12 cellular contexts compared by ENCODE assay signal in genomic region chr16:3645504-3646347, GRCh38. TPM values are rescaled to one million over a fixed set of nuclear protein-coding genes. Genes with fewer than 3 reads are reported as not detected.
DNase-seq lines count a peak whose midpoint lies in the region; TF ChIP-seq lines count a peak whose summit lies in the region.
"Had no signal": no experiment of that assay in that cellular context is flagged by ENCODE, and none has a peak within 500 bp of the region (broad histone marks: within the 10 kb centered on the region; RNA-seq: fewer than 3 reads in every experiment).

No MANE protein-coding gene starts in this region.

- H3K9me3 ChIP-seq in mesenchymal stem cell (ENCODE audit: control insufficient read depth, low read length) (no peaks in the 10 kb centered on the region), transverse colon (no peaks in the 10 kb centered on the region), Karpas-422 (ENCODE audit: low read length) (no peaks in the 10 kb centered on the region)
- H3K9me3 ChIP-seq in effector memory CD4-positive, alpha-beta T cell (ENCODE audit: control insufficient read depth, low read length): no peaks in the 10 kb centered on the region
- H3K9me3 ChIP-seq: ascending aorta had no signal

- H3K4me3 Mint-ChIP-seq in activated T-cell treated with anti-CD3 and anti-CD28 coated beads, Interleukin-2, amount 50 U/mL, for 24 hours: no peak overlapping the region

- H2BK15ac ChIP-seq in mesenchymal stem cell (ENCODE audit: low read depth, poor library complexity, severe bottlenecking): no peak overlapping the region

- peaks cover 8 to 22% of the 10 kb centered on the region in 2 experiments for H3K36me3 ChIP-seq in mesenchymal stem cell (ENCODE audit: control insufficient read depth in 1 of 2, insufficient read depth in 2 of 2, low read depth in 1 of 2, low read length in 2 of 2)
- H3K36me3 ChIP-seq in transverse colon: no peaks in the 10 kb centered on the region
- peaks cover 18% of the 10 kb centered on the region for H3K36me3 ChIP-seq in effector memory CD4-positive, alpha-beta T cell (ENCODE audit: control insufficient read depth, insufficient read depth, low read length)
- no peaks in the 10 kb centered on the region for H3K36me3 ChIP-seq in Karpas-422 (ENCODE audit: insufficient read depth, low read length)

- WGBS in mesenchymal stem cell: 72% methylated on average over 18 of the region's 19 CpGs
- 37 to 70% methylated on average over 2 to 19 of the region's 19 CpGs for WGBS in transverse colon (ENCODE audit: low coverage in 1 of 2), 2 donors

- H4K8ac ChIP-seq in mesenchymal stem cell (ENCODE audit: low read length): peak overlapping the region; percentile 46

- H3K4me1 ChIP-seq in mesenchymal stem cell (ENCODE audit: control insufficient read depth, insufficient read depth, low read depth, low read length): peaks cover 27% of the 10 kb centered on the region
- H3K4me1 ChIP-seq in transverse colon: peaks cover 3 to 25% (median 20%) of the 10 kb centered on the region in 4 donors
- no peaks in the 10 kb centered on the region for H3K4me1 ChIP-seq in effector memory CD4-positive, alpha-beta T cell (ENCODE audit: control insufficient read depth, insufficient read depth, low read length, poor library complexity, severe bottlenecking)
- peaks cover 10% of the 10 kb centered on the region for H3K4me1 ChIP-seq in Karpas-422 (ENCODE audit: low read length)
- H3K4me1 ChIP-seq: ascending aorta had no signal

- TF ChIP-seq EP300 in transverse colon (IDR thresholded peaks at IDR 0.05; ENCODE audit: low read depth): no peak

- no peak overlapping the region for H3K4ac ChIP-seq in mesenchymal stem cell (ENCODE audit: low read depth in 1 of 2, low read length in 2 of 2)

- H3K23ac ChIP-seq in mesenchymal stem cell (ENCODE audit: low read length in 2 of 2): no peak overlapping the region

- peak overlapping the region in 1 of 2 experiments; percentile 12 for H3K14ac ChIP-seq in mesenchymal stem cell (ENCODE audit: low read length in 2 of 2)

- peaks cover 21% of the 10 kb centered on the region for H3K36me3 Mint-ChIP-seq in activated T-cell treated with anti-CD3 and anti-CD28 coated beads, Interleukin-2, amount 50 U/mL, for 24 hours (ENCODE audit: low read depth)

- H3K4me1 Mint-ChIP-seq in activated T-cell treated with anti-CD3 and anti-CD28 coated beads, Interleukin-2, amount 50 U/mL, for 24 hours (ENCODE audit: low read depth): no peaks in the 10 kb centered on the region

- H3K79me2 ChIP-seq in Karpas-422 (ENCODE audit: low read length): no peaks in the 10 kb centered on the region

- intact Hi-C loops in transverse colon (cut with DNase I; ENCODE audit: low total_unique reads): no loop called here

- no peak overlapping the region for H2BK5ac ChIP-seq in mesenchymal stem cell (ENCODE audit: low read depth, low read length, poor library complexity, severe bottlenecking)

- no peak for TF ChIP-seq CTCF in transverse colon (IDR thresholded peaks at IDR 0.05)

- no peak overlapping the region for H2AK5ac ChIP-seq in mesenchymal stem cell (ENCODE audit: low read length, severe bottlenecking)

- TF ChIP-seq POLR2A in transverse colon (IDR thresholded peaks at IDR 0.05): no peak

- no peaks in the 10 kb centered on the region for H3K9me3 Mint-ChIP-seq in activated T-cell treated with anti-CD3 and anti-CD28 coated beads, Interleukin-2, amount 50 U/mL, for 24 hours

- H2BK120ac ChIP-seq in mesenchymal stem cell (ENCODE audit: low read depth, low read length): no peak overlapping the region

- no peaks in the 10 kb centered on the region for H4K20me1 ChIP-seq in Karpas-422 (ENCODE audit: insufficient read depth, low read depth, low read length)

- H3K27me3 ChIP-seq in mesenchymal stem cell (ENCODE audit: control insufficient read depth in 1 of 2, insufficient read depth in 1 of 2, low read length in 2 of 2): no peaks in the 10 kb centered on the region
- no peaks in the 10 kb centered on the region for H3K27me3 ChIP-seq in transverse colon
- no peaks in the 10 kb centered on the region for H3K27me3 ChIP-seq in effector memory CD4-positive, alpha-beta T cell (replicated peaks; ENCODE audit: control insufficient read depth, insufficient read depth, low read length, poor library complexity, severe bottlenecking)
- no peaks in the 10 kb centered on the region for H3K27me3 ChIP-seq in Karpas-422 (ENCODE audit: low read length)
- H3K27me3 ChIP-seq: ascending aorta had no signal

- H3K4me2 ChIP-seq in mesenchymal stem cell (ENCODE audit: low read length, poor library complexity, severe bottlenecking) (no peak overlapping the region), Karpas-422 (ENCODE audit: low read depth, low read length, poor library complexity, severe bottlenecking) (no peak overlapping the region)

- H3K18ac ChIP-seq in mesenchymal stem cell (ENCODE audit: low read depth in 1 of 2, low read length in 2 of 2): no peak overlapping the region

- no peak overlapping the region for H2BK12ac ChIP-seq in mesenchymal stem cell (ENCODE audit: low read length in 2 of 2)

- H3K4me3 ChIP-seq in mesenchymal stem cell (ENCODE audit: insufficient read depth in 1 of 2, low read depth in 1 of 2, low read length in 2 of 2) (no peak overlapping the region), transverse colon (no peak overlapping the region), Karpas-422 (ENCODE audit: low read length) (no peak overlapping the region)
- no peak overlapping the region for H3K4me3 ChIP-seq in effector memory CD4-positive, alpha-beta T cell (ENCODE audit: insufficient read depth, low read depth, low read length, poor library complexity, severe bottlenecking)
- H3K4me3 ChIP-seq: ascending aorta had no signal

- DNase-seq in activated T-cell treated with anti-CD3 and anti-CD28 coated beads, Interleukin-2, amount 50 U/mL, for 24 hours: peak; percentile 24
- DNase-seq in activated T-cell treated with anti-CD3 and anti-CD28 coated beads for 4 hours: no peak
- DNase-seq in amniotic epithelial cell (ENCODE audit: low read depth): peak; percentile 74
- DNase-seq in mesenchymal stem cell: peak; percentile 46
- no peak for DNase-seq in transverse colon
- DNase-seq in kidney glomerular epithelial cell (lab: John Stamatoyannopoulos, UW): no peak
- no peak for DNase-seq in effector memory CD4-positive, alpha-beta T cell
- DNase-seq in Karpas-422: no peak
- DNase-seq: activated CD4-positive, CD25-positive, alpha-beta regulatory T cell; hippocampal formation; NCI-H446 treated with DMSO at 0.1 percent for 48 hours had no signal

- no peak overlapping the region for H3K27ac Mint-ChIP-seq in activated T-cell treated with anti-CD3 and anti-CD28 coated beads, Interleukin-2, amount 50 U/mL, for 24 hours

- in situ Hi-C loops in transverse colon (cut with MboI; ENCODE audit: low pct_ligation_motif_present in 1 of 4, low pct_unique_long_range_greater_than_20kb in 1 of 4, low sequenced_read_pairs in 3 of 4): no loop called here

- no peak overlapping the region for H3K27ac ChIP-seq in mesenchymal stem cell (ENCODE audit: low read length, poor library complexity, severe bottlenecking)
- H3K27ac ChIP-seq in transverse colon: peak overlapping the region; percentile 60 to 71 (median 65)
- no peak overlapping the region for H3K27ac ChIP-seq in effector memory CD4-positive, alpha-beta T cell (ENCODE audit: insufficient read depth, low read length, poor library complexity, severe bottlenecking)
- H3K27ac ChIP-seq in Karpas-422 (ENCODE audit: low read length): no peak overlapping the region
- H3K27ac ChIP-seq: ascending aorta had no signal

- no peaks in the 10 kb centered on the region for H3K9me2 ChIP-seq in Karpas-422 (replicated peaks; ENCODE audit: insufficient read depth, low read length)

- H2AFZ ChIP-seq in mesenchymal stem cell (ENCODE audit: low read depth, low read length) (no peak overlapping the region), Karpas-422 (ENCODE audit: low read length) (no peak overlapping the region)

- peaks cover 19% of the 10 kb centered on the region for H3K79me1 ChIP-seq in mesenchymal stem cell (replicated peaks; ENCODE audit: low read length, poor library complexity, severe bottlenecking)

- no peak overlapping the region for H3K9ac ChIP-seq in mesenchymal stem cell (ENCODE audit: low read length)
- no peak overlapping the region for H3K9ac ChIP-seq in Karpas-422 (ENCODE audit: low read length)

- H3K27me3 Mint-ChIP-seq in activated T-cell treated with anti-CD3 and anti-CD28 coated beads, Interleukin-2, amount 50 U/mL, for 24 hours: no peaks in the 10 kb centered on the region

- peak overlapping the region; percentile 20 for H4K91ac ChIP-seq in mesenchymal stem cell (ENCODE audit: low read length)

RNA-seq across cellular contexts. Expression of gene DNASE1, which starts 8.8 kb away (rescaled TPM):
- 3.6 TPM for polyA plus RNA-seq in mesenchymal stem cell (2013, experiment 1 of 2)
- polyA plus RNA-seq in mesenchymal stem cell (2013, experiment 2 of 2): 3.5 TPM
- total RNA-seq in transverse colon: 100 to 1,000 TPM in 1 of 4 donors, 10 to 100 TPM in 3; 27.3 to 139 (median 36.5) TPM
- total RNA-seq in Karpas-422 (2014; rRNA removed; shearing (Covaris generic); ENCODE audit: low replicate concordance): 22.9 and 46.1 TPM in 2 replicates

RNA-seq across cellular contexts. Expression of gene SLX4, which starts 34.3 kb away (rescaled TPM):
- 2.8 TPM for polyA plus RNA-seq in mesenchymal stem cell (2013, experiment 1 of 2)
- polyA plus RNA-seq in mesenchymal stem cell (2013, experiment 2 of 2): 2.5 TPM
- total RNA-seq in transverse colon: 10 to 100 TPM in 1 of 4 donors, 1 to 10 TPM in 3; 3.0 to 11.5 (median 4.9) TPM
- total RNA-seq in Karpas-422 (2014; rRNA removed; shearing (Covaris generic); ENCODE audit: low replicate concordance): 9.1 and 12.7 TPM in 2 replicates

Comparison
In these comparisons a context has a peak if more than half of its experiments do, and no peak if none do; other contexts are left out.
1. DNase-seq: peak in activated T-cell treated with anti-CD3 and anti-CD28 coated beads, Interleukin-2, amount 50 U/mL, for 24 hours (single experiment), amniotic epithelial cell (single experiment) and mesenchymal stem cell (single experiment); none in activated T-cell treated with anti-CD3 and anti-CD28 coated beads for 4 hours (single experiment), transverse colon (single experiment), kidney glomerular epithelial cell (single experiment), effector memory CD4-positive, alpha-beta T cell (0 of 3) and Karpas-422 (single experiment).
2. H3K27ac ChIP-seq: peak in transverse colon (4 of 4); none in mesenchymal stem cell (single experiment), effector memory CD4-positive, alpha-beta T cell (single experiment) and Karpas-422 (single experiment).